In the genomic region with DNA sequence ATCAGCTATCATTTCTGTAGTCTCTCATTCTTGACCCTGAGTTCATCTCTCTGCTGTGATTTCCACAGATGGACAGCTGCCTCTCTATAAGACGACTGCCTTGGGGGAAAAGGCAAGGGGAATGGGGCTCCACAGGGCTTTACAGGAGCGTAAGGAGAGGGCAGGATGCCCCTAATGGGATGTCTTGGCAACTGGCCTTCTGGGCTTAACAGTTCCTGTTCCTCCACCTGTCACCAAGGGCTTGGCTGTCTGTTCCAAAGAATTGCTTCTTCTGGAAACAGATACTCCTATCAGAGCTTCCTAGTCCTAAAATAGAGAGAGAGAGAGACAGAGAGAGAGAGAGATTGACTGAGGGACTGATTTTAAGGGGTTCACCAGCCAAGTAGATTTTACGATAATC, we compare ENCODE assay signal across 18 cellular contexts.
DNase-seq lines count a peak whose midpoint lies in the region; TF ChIP-seq lines count a peak whose summit lies in the region.
"Had no signal": no experiment of that assay in that cellular context is flagged by ENCODE, and none has a peak within 500 bp of the region (broad histone marks: within the 10 kb centered on the region; RNA-seq: fewer than 3 reads in every experiment).

No MANE protein-coding gene starts in this region.

- H3K36me3 ChIP-seq in H7 (replicated peaks; ENCODE audit: control insufficient read depth, insufficient read depth, low read length) (no peaks in the 10 kb centered on the region), SJCRH30 (no peaks in the 10 kb centered on the region), skeletal muscle tissue (ENCODE audit: control insufficient read depth in 3 of 3, insufficient read depth in 3 of 3, low read length in 3 of 3) (no peaks in the 10 kb centered on the region)
- H3K36me3 ChIP-seq: BLaER1 had no signal

- H3K9ac ChIP-seq in skeletal muscle tissue (ENCODE audit: low read depth in 1 of 3, low read length in 3 of 3), result peak overlapping the region in 1 of 3 donors; percentile 44
- H3K9ac ChIP-seq: BLaER1, SK-N-SH had no signal

- H3K36me3 Mint-ChIP-seq in chondrocyte (ENCODE audit: low read depth), result no peaks in the 10 kb centered on the region
- H3K36me3 Mint-ChIP-seq: CD4-positive, alpha-beta memory T cell had no signal

- no peak overlapping the region for H3K4me3 Mint-ChIP-seq in chondrocyte (ENCODE audit: unreplicated experiment)
- H3K4me3 Mint-ChIP-seq: CD4-positive, alpha-beta memory T cell; H9 had no signal

- H3K4me1 Mint-ChIP-seq in chondrocyte (ENCODE audit: low read depth), result no peaks in the 10 kb centered on the region
- H3K4me1 Mint-ChIP-seq: H9 had no signal

- H3K27ac Mint-ChIP-seq in chondrocyte (ENCODE audit: unreplicated experiment), result no peak overlapping the region
- H3K27ac Mint-ChIP-seq: H9 had no signal

- no peaks in the 10 kb centered on the region; the same call in 1 of the 2 replicates for H3K27me3 ChIP-seq in H7 (ENCODE audit: control insufficient read depth, insufficient read depth, low read length)
- H3K27me3 ChIP-seq in SJCRH30, result no peaks in the 10 kb centered on the region
- no peaks in the 10 kb centered on the region for H3K27me3 ChIP-seq in skeletal muscle tissue (ENCODE audit: control insufficient read depth in 3 of 3, insufficient read depth in 3 of 3, low read length in 3 of 3)
- H3K27me3 ChIP-seq: BLaER1 had no signal

- H3K9me3 ChIP-seq in SJCRH30 (replicated peaks) (no peaks in the 10 kb centered on the region), skeletal muscle tissue (ENCODE audit: control insufficient read depth in 3 of 3, low read length in 3 of 3) (no peaks in the 10 kb centered on the region)
- H3K9me3 ChIP-seq: A549, BLaER1, SK-N-SH had no signal

- no peaks in the 10 kb centered on the region for H3K27me3 Mint-ChIP-seq in chondrocyte (ENCODE audit: low read depth)
- H3K27me3 Mint-ChIP-seq: CD4-positive, alpha-beta memory T cell had no signal

- H3K4me3 ChIP-seq in H7 (ENCODE audit: insufficient read depth, low read depth, low read length), result no peak overlapping the region
- no peak overlapping the region for H3K4me3 ChIP-seq in SJCRH30
- peak overlapping the region in 2 of 3 donors; percentile 4 to 13 for H3K4me3 ChIP-seq in skeletal muscle tissue (ENCODE audit: low read length in 3 of 3)
- H3K4me3 ChIP-seq: A549, BLaER1 had no signal

- H3K9me3 Mint-ChIP-seq in chondrocyte (ENCODE audit: low read depth), result no peaks in the 10 kb centered on the region
- H3K9me3 Mint-ChIP-seq: H9 had no signal

- H3K27ac ChIP-seq in SJCRH30 (no peak overlapping the region), skeletal muscle tissue (ENCODE audit: low read depth, low read length) (no peak overlapping the region)
- H3K27ac ChIP-seq: A549, BLaER1 had no signal

- DNase-seq in H7 (peak; percentile 7), SJCRH30 (peak; percentile 59 to 85), myocyte (ENCODE audit: low read depth) (peak; percentile 65), chondrocyte (ENCODE audit: low spot score) (no peak), middle frontal gyrus (ENCODE audit: extremely low spot score, low spot score) (no peak), RPMI8226 (no peak)
- DNase-seq: CD4-positive, alpha-beta memory T cell; DMS53; H9; KBM-7; NCI-H1105 treated with DMSO at 0.1 percent for 48 hours; NCI-H1694 treated with DMSO at 0.1 percent for 48 hours; NCI-H510A treated with DMSO at 0.1 percent for 48 hours; SHP77; SK-N-SH had no signal

- TF ChIP-seq CTCF in chondrocyte (IDR thresholded peaks at IDR 0.05), result no peak

- H3K4me1 ChIP-seq in SJCRH30 (peaks cover 8% of the 10 kb centered on the region; the same call in 1 of the 2 replicates), skeletal muscle tissue (ENCODE audit: control insufficient read depth in 3 of 3, insufficient read depth in 3 of 3, low read length in 3 of 3) (no peaks in the 10 kb centered on the region)
- H3K4me1 ChIP-seq: A549, BLaER1 had no signal

Comparison
In these comparisons a context has a peak if more than half of its experiments do, and no peak if none do; other contexts are left out.
1. DNase-seq: peak in H7 (single experiment), SJCRH30 (2 of 2) and myocyte (single experiment); none in chondrocyte (single experiment), middle frontal gyrus (single experiment) and RPMI8226 (single experiment).
2. H3K4me3 ChIP-seq: peak in skeletal muscle tissue (2 of 3); none in H7 (single experiment) and SJCRH30 (single experiment).